ENCODE assay signal across 33 cellular contexts in the genomic region with DNA sequence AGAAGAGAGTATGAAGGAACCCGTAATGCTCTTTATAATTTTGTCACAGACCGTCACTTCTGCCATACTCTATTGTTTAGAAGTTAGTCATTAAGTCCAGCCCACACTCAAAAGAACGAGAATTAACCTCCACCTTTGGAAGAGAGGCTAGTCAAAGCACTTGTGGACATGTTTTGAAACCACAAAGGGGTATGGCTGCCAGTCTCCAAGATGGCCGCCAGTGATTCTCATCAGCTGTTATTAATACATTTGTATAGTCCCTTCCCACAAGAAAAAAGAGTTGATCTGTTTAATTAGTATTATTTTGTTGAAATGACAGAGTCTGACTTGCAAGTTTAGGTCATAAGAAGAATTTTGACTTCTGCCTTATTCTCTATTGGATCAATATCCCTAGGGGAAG.
"Had no signal": no experiment of that assay in that cellular context is flagged by ENCODE, and none has a peak within 500 bp of the region (broad histone marks: within the 10 kb centered on the region; RNA-seq: fewer than 3 reads in every experiment).

No MANE protein-coding gene starts in this region.

- H3K9me3 ChIP-seq: adrenal gland, body of pancreas, breast epithelium had no signal

- FAIRE-seq: astrocyte, TTC549 had no signal

- ATAC-seq: activated CD8-positive, alpha-beta T cell treated with anti-CD3 and anti-CD28 coated beads for 36 hours; activated naive CD4-positive, alpha-beta T cell treated with anti-CD3 and anti-CD28 coated beads, Interleukin-2, amount 50 U/mL, for 72 hours; activated T-cell treated with anti-CD3 and anti-CD28 coated beads, Interleukin-2, amount 50 U/mL, for 4 hours; activated T-cell treated with anti-CD3 and anti-CD28 coated beads, Interleukin-2, amount 50 U/mL, for 72 hours; activated T-helper 17 cell treated with anti-CD3 and anti-CD28 coated beads, Interleukin-2, amount 50 U/mL, for 72 hours; body of pancreas had no signal

- H3K36me3 ChIP-seq: adrenal gland, brain microvascular endothelial cell, breast epithelium had no signal

- H3K27ac ChIP-seq: adrenal gland, body of pancreas, brain microvascular endothelial cell, breast epithelium, VCaP had no signal

- H3K4me1 ChIP-seq: breast epithelium had no signal

- DNase-seq: activated B cell treated with CpG ODN at 0.5 μM for 24 hours; activated CD4-positive, alpha-beta memory T cell treated with anti-CD3 and anti-CD28 coated beads for 36 hours; activated CD4-positive, alpha-beta T cell treated with anti-CD3 and anti-CD28 coated beads for 4 hours; activated CD4-positive, alpha-beta T cell treated with anti-CD3 and anti-CD28 coated beads, Interleukin-2, amount 10 ng/mL, durations not matched to agents 24 days and 14 days; activated CD4-positive, alpha-beta T cell treated with anti-CD3 and anti-CD28 coated beads, Interleukin-2, amount 50 U/mL, for 1 hour; activated CD4-positive, alpha-beta T cell treated with anti-CD3 and anti-CD28 coated beads, Interleukin-2, amount 50 U/mL, for 4 hours; activated CD4-positive, CD25-positive, alpha-beta regulatory T cell treated with anti-CD3 and anti-CD28 coated beads, Interleukin-2, amount 50 U/mL, for 72 hours; activated CD8-positive, alpha-beta memory T cell treated with anti-CD3 and anti-CD28 coated beads, Interleukin-2, amount 50 U/mL, for 4 hours; activated CD8-positive, alpha-beta T cell treated with anti-CD3 and anti-CD28 coated beads for 36 hours; activated effector memory CD4-positive, alpha-beta T cell treated with anti-CD3 and anti-CD28 coated beads, Interleukin-2, amount 50 U/mL, for 16 hours; activated gamma-delta T cell treated with Interleukin-2 at 50 U/mL for 16 hours; activated naive CD4-positive, alpha-beta T cell; activated naive CD4-positive, alpha-beta T cell treated with anti-CD3 and anti-CD28 coated beads for 36 hours; activated naive CD4-positive, alpha-beta T cell treated with anti-CD3 and anti-CD28 coated beads, Interleukin-2, amount 50 U/mL, for 16 hours; activated naive CD8-positive, alpha-beta T cell treated with anti-CD3 and anti-CD28 coated beads for 36 hours; activated T-cell treated with anti-CD3 and anti-CD28 coated beads for 4 hours; activated T-cell treated with anti-CD3 and anti-CD28 coated beads, Interleukin-2, amount 50 U/mL, for 1 hour; activated T-cell treated with anti-CD3 and anti-CD28 coated beads, Interleukin-2, amount 50 U/mL, for 4 hours; activated T-cell treated with anti-CD3 and anti-CD28 coated beads, Interleukin-2, amount 50 U/mL, for 72 hours; adrenal gland; amniotic stem cell; aorta; body of pancreas; brain microvascular endothelial cell; central memory CD4-positive, alpha-beta T cell; T-helper 2 cell; T-helper 9 cell had no signal

- H3K27me3 ChIP-seq: adrenal gland, body of pancreas, brain microvascular endothelial cell, breast epithelium had no signal

- H3K4me3 ChIP-seq: adrenal gland, body of pancreas, breast epithelium had no signal
